ENCODE assay signal across 8 cellular contexts in genomic region chr4:55184600-55185523, GRCh38. TPM values are rescaled to one million over a fixed set of nuclear protein-coding genes. Genes with fewer than 3 reads are reported as not detected.
A peak's percentile ranks its signal among the peaks of the same experiment; 100 is the strongest.
DNase-seq lines count a peak whose midpoint lies in the region; ATAC-seq, FAIRE-seq and TF ChIP-seq lines count a peak whose summit lies in the region.

No MANE protein-coding gene starts in this region.

- H3K9me1 ChIP-seq in endothelial cell of umbilical vein (replicated peaks; ENCODE audit: control insufficient read depth, extremely low read depth, insufficient read depth, low read length): no peaks in the 10 kb centered on the region

- no peaks in the 10 kb centered on the region for H3K27me3 Mint-ChIP-seq in neural progenitor cell (ENCODE audit: insufficient read depth, low read depth)

- DNase-seq in COLO668 (lab: John Stamatoyannopoulos, UW; ENCODE audit: unreplicated experiment) (peak; percentile 22), HCT116 (ENCODE audit: low read depth, low spot score) (peak; percentile 64), endothelial cell of umbilical vein (ENCODE audit: low read depth, low spot score) (no peak), neural progenitor cell (ENCODE audit: low spot score) (no peak), GDM1 (lab: John Stamatoyannopoulos, UW) (no peak), NK-92 (lab: John Stamatoyannopoulos, UW; ENCODE audit: unreplicated experiment) (no peak), H4 (ENCODE audit: low spot score) (no peak)

- ATAC-seq in HCT116: peak; percentile 80

- TF ChIP-seq CTCF in HCT116 (IDR thresholded peaks at IDR 0.05 in 2 of 3, conservative IDR thresholded peaks at IDR 0.05 in 1 of 3; ENCODE audit: borderline replicate concordance in 1 of 3, insufficient read depth in 1 of 3, low read depth in 2 of 3, low read length in 2 of 3) (peak; percentile 53 to 79 (median 69); a peak in 5 of 6 replicates), OCI-LY1 (IDR thresholded peaks at IDR 0.05; ENCODE audit: low read length) (peak; percentile 77), endothelial cell of umbilical vein (IDR thresholded peaks at IDR 0.05; ENCODE audit: extremely low read depth in 1 of 2, insufficient read depth in 1 of 2, low read depth in 1 of 2, low read length in 2 of 2) (peak in 1 of 2 donors; percentile 30), neural progenitor cell (IDR thresholded peaks at IDR 0.05) (peak; percentile 52)

- peaks cover 3 to 8% of the 10 kb centered on the region in 2 experiments; a peak in 1 of 4 replicates for H3K36me3 ChIP-seq in HCT116 (ENCODE audit: control insufficient read depth in 1 of 2, insufficient read depth in 2 of 2, low read length in 2 of 2)
- no peaks in the 10 kb centered on the region for H3K36me3 ChIP-seq in OCI-LY1 (ENCODE audit: insufficient read depth, low read length)
- H3K36me3 ChIP-seq in endothelial cell of umbilical vein (ENCODE audit: control insufficient read depth in 2 of 2, extremely low read depth in 1 of 2, insufficient read depth in 2 of 2, low read length in 2 of 2): no peaks in the 10 kb centered on the region
- H3K36me3 ChIP-seq in neural progenitor cell: no peaks in the 10 kb centered on the region

- H3K9me3 Mint-ChIP-seq in neural progenitor cell: peaks cover 2% of the 10 kb centered on the region

- BruUV-seq in HCT116 (replicated peaks; lab: Mats Ljungman, UMichigan): no TSS peak
- no TSS peak for BruUV-seq in endothelial cell of umbilical vein (replicated peaks; lab: Mats Ljungman, UMichigan)

- no peaks in the 10 kb centered on the region for H3K9me3 ChIP-seq in HCT116 (ENCODE audit: control insufficient read depth in 1 of 2, insufficient read depth in 1 of 2, low read depth in 1 of 2, low read length in 2 of 2)
- H3K9me3 ChIP-seq in OCI-LY1 (ENCODE audit: low read length): no peaks in the 10 kb centered on the region
- H3K9me3 ChIP-seq in endothelial cell of umbilical vein (replicated peaks; ENCODE audit: control insufficient read depth, insufficient read depth, low read length): no peaks in the 10 kb centered on the region
- no peaks in the 10 kb centered on the region for H3K9me3 ChIP-seq in neural progenitor cell (ENCODE audit: low read depth)

- POLR2A ChIA-PET in HCT116 (lab: Charles Lee): interaction anchor here (0.6 to 1.6 kb wide), 3 partner anchors 9 to 15 kb away, joined by 3 to 7 read pairs (median 3); no protein-coding TSS in a partner anchor
- POLR2A ChIA-PET in endothelial cell of umbilical vein (lab: Charles Lee): interaction anchor here (0.5 to 5.3 kb wide), 5 partner anchors 11 to 67 kb away, joined by 3 to 27 read pairs (median 5); partner anchors contain the start of gene KDR

- no peaks in the 10 kb centered on the region for H3K9me2 ChIP-seq in HCT116 (ENCODE audit: insufficient read depth)
- H3K9me2 ChIP-seq in OCI-LY1 (ENCODE audit: low read depth, low read length): no peaks in the 10 kb centered on the region

- no peak overlapping the region for H3K27ac Mint-ChIP-seq in neural progenitor cell

- H3K4me2 ChIP-seq in HCT116 (ENCODE audit: low read length) (peak overlapping the region; percentile 65), OCI-LY1 (ENCODE audit: low read length) (no peak overlapping the region), endothelial cell of umbilical vein (ENCODE audit: insufficient read depth, low read length) (peak overlapping the region; percentile 32), neural progenitor cell (no peak overlapping the region)

- H3K27me3 ChIP-seq in HCT116 (ENCODE audit: insufficient read depth, low read length) (no peaks in the 10 kb centered on the region), OCI-LY1 (ENCODE audit: insufficient read depth, low read length) (no peaks in the 10 kb centered on the region), endothelial cell of umbilical vein (ENCODE audit: control insufficient read depth in 2 of 2, insufficient read depth in 2 of 2, low read length in 2 of 2) (no peaks in the 10 kb centered on the region), neural progenitor cell (no peaks in the 10 kb centered on the region)

- TF ChIP-seq POLR2A in HCT116 (IDR thresholded peaks at IDR 0.05; ENCODE audit: borderline replicate concordance, extremely low read depth, insufficient read depth, insufficient read length) (no peak), endothelial cell of umbilical vein (IDR thresholded peaks at IDR 0.05; ENCODE audit: low read depth, low read length) (no peak)

- intact Hi-C loops in HCT116 (cut with micrococcal nuclease): loop anchor here (1.0 to 10.0 kb wide), 3 partner anchors 136 to 760 kb away; partner anchors contain the start of gene CEP135
- intact Hi-C loops in endothelial cell of umbilical vein (cut with micrococcal nuclease): loop anchor here (1.0 to 10.0 kb wide), 5 partner anchors 9 to 210 kb away; partner anchors contain the start of gene KDR

- no peaks in the 10 kb centered on the region for H4K20me1 ChIP-seq in HCT116 (ENCODE audit: insufficient read depth)
- H4K20me1 ChIP-seq in OCI-LY1 (ENCODE audit: insufficient read depth, low read length): no peaks in the 10 kb centered on the region
- H4K20me1 ChIP-seq in endothelial cell of umbilical vein (replicated peaks; ENCODE audit: control insufficient read depth, extremely low read depth, insufficient read depth, low read length): no peaks in the 10 kb centered on the region
- no peaks in the 10 kb centered on the region for H4K20me1 ChIP-seq in neural progenitor cell (ENCODE audit: low read depth)

- H3K4me3 Mint-ChIP-seq in neural progenitor cell: no peak overlapping the region

- H3K4me1 Mint-ChIP-seq in neural progenitor cell: peaks cover 28% of the 10 kb centered on the region

- RAD21 ChIA-PET in HCT116 (lab: Charles Lee; ENCODE audit: low non-redundant PET in 1 of 2, low total read pairs in 2 of 2, uncharacterized antibody in 2 of 2, unreplicated experiment in 2 of 2): interaction anchor here (0.8 to 1.4 kb wide), 2 partner anchors 9 to 370 kb away, joined by 3 to 4 read pairs; no protein-coding TSS in a partner anchor

- H3K9ac ChIP-seq in HCT116 (ENCODE audit: low read length) (0 out of 2 replicates have a peak overlapping the region, but pooled peaks have one; percentile 15), OCI-LY1 (ENCODE audit: low read length) (no peak overlapping the region), endothelial cell of umbilical vein (replicated peaks; ENCODE audit: extremely low read depth, insufficient read depth, low read length) (peak overlapping the region; percentile 35), neural progenitor cell (no peak overlapping the region)

- H3K4me3 ChIP-seq in HCT116 (replicated peaks in 1 of 2; ENCODE audit: low read depth in 1 of 2, low read length in 2 of 2): peak overlapping the region in 1 of 2 experiments; percentile 17; a peak in 2 of 4 replicates
- no peak overlapping the region for H3K4me3 ChIP-seq in OCI-LY1 (ENCODE audit: low read depth, low read length, poor library complexity, severe bottlenecking)
- H3K4me3 ChIP-seq in endothelial cell of umbilical vein (replicated peaks in 1 of 3; ENCODE audit: insufficient read depth in 1 of 3, low read depth in 1 of 3, low read length in 3 of 3): no peak overlapping the region
- no peak overlapping the region for H3K4me3 ChIP-seq in neural progenitor cell

- no peaks in the 10 kb centered on the region for H3F3A ChIP-seq in OCI-LY1 (ENCODE audit: insufficient read depth, low read length)
- peaks cover 7% of the 10 kb centered on the region for H3F3A ChIP-seq in neural progenitor cell (ENCODE audit: low read depth)

- CTCF ChIA-PET in HCT116 (lab: Charles Lee) (interaction anchor here (0.5 to 3.4 kb wide), 18 partner anchors 9 to 552 kb away, joined by 3 to 31 read pairs (median 6); partner anchors contain the start of gene SRD5A3), endothelial cell of umbilical vein (lab: Charles Lee) (interaction anchor here (0.8 to 6.4 kb wide), 32 partner anchors 9 to 682 kb away, joined by 3 to 72 read pairs (median 5); partner anchors contain the start of genes KDR and SRD5A3)

- H3K4me1 ChIP-seq in HCT116 (ENCODE audit: control insufficient read depth in 1 of 2, insufficient read depth in 2 of 2, low read length in 2 of 2) (peaks cover 16 to 21% of the 10 kb centered on the region in 2 experiments), OCI-LY1 (ENCODE audit: insufficient read depth, low read length, severe bottlenecking) (no peaks in the 10 kb centered on the region), endothelial cell of umbilical vein (ENCODE audit: control insufficient read depth, extremely low read depth, insufficient read depth, low read length) (peaks cover 64% of the 10 kb centered on the region), neural progenitor cell (peaks cover 37% of the 10 kb centered on the region)

- no peak overlapping the region for H2AFZ ChIP-seq in HCT116 (ENCODE audit: low read depth, low read length, poor library complexity, severe bottlenecking)
- no peak overlapping the region for H2AFZ ChIP-seq in OCI-LY1 (ENCODE audit: low read length)
- H2AFZ ChIP-seq in endothelial cell of umbilical vein (ENCODE audit: low read depth, low read length): no peak overlapping the region
- no peak overlapping the region for H2AFZ ChIP-seq in neural progenitor cell (replicated peaks)

- no peak for FAIRE-seq in endothelial cell of umbilical vein (lab: Jason Lieb, UNC)

- dilution Hi-C loops in endothelial cell of umbilical vein (cut with MboI; ENCODE audit: extremely low pct_ligation_motif_present, low sequenced_read_pairs): no loop called here

- H3K27ac ChIP-seq in HCT116 (ENCODE audit: low read depth, low read length) (peak overlapping the region; percentile 59), OCI-LY1 (ENCODE audit: low read depth, low read length, poor library complexity, severe bottlenecking) (no peak overlapping the region), endothelial cell of umbilical vein (ENCODE audit: insufficient read depth, low read depth, low read length) (peak overlapping the region; percentile 63), neural progenitor cell (no peak overlapping the region)

- TF ChIP-seq RAD21 in HCT116 (IDR thresholded peaks at IDR 0.05; ENCODE audit: low read depth): peak; percentile 56

- H3K79me2 ChIP-seq in HCT116 (ENCODE audit: insufficient read depth, low read length) (no peaks in the 10 kb centered on the region), OCI-LY1 (ENCODE audit: insufficient read depth, low read length) (no peaks in the 10 kb centered on the region), endothelial cell of umbilical vein (ENCODE audit: control insufficient read depth, insufficient read depth, low read length) (no peaks in the 10 kb centered on the region), neural progenitor cell (ENCODE audit: low read depth) (no peaks in the 10 kb centered on the region)

- no peaks in the 10 kb centered on the region for H3K36me3 Mint-ChIP-seq in neural progenitor cell

RNA-seq across cellular contexts. Expression of gene KDR, which starts 59.5 kb away (rescaled TPM):
- 0.52 TPM for total RNA-seq in HCT116 (2021; ENCODE audit: unreplicated experiment)
- polyA plus RNA-seq in HCT116 (2012): 0.10 and 0.15 TPM in 2 replicates
- 139 and 145 TPM in 2 replicates for total RNA-seq in endothelial cell of umbilical vein
- polyA plus RNA-seq in endothelial cell of umbilical vein: 65.8 and 80.5 TPM in 2 replicates
- polyA plus RNA-seq in endothelial cell of umbilical vein (2011; cell fraction: cytosol; rRNA removed): 64.9 TPM in 2 replicates
- 157 and 176 TPM in 2 replicates for polyA plus RNA-seq in endothelial cell of umbilical vein (2011; cell fraction: nucleus; rRNA removed)
- polyA plus RNA-seq in endothelial cell of umbilical vein (2012): 59.2 and 89.6 TPM in 2 replicates
- 280 and 307 TPM in 2 replicates for polyA minus RNA-seq in endothelial cell of umbilical vein
- polyA minus RNA-seq in endothelial cell of umbilical vein (2011; cell fraction: cytosol; rRNA and poly(A)+ RNA removed): not detected
- polyA minus RNA-seq in endothelial cell of umbilical vein (2011; cell fraction: nucleus; rRNA and poly(A)+ RNA removed): 133 and 202 TPM in 2 replicates
- total RNA-seq in neural progenitor cell (ENCODE audit: low replicate concordance): 2.4 and 2.7 TPM in 2 replicates
- total RNA-seq in H4 (2014; rRNA removed; shearing (Covaris generic)): not detected in 2 replicates

Comparison
In these comparisons a context has a peak if more than half of its experiments do, and no peak if none do; other contexts are left out.
1. DNase-seq: peak in COLO668 (single experiment) and HCT116 (single experiment); none in endothelial cell of umbilical vein (single experiment), neural progenitor cell (single experiment), GDM1 (single experiment), NK-92 (single experiment) and H4 (single experiment).
2. H3K27ac ChIP-seq: peak in HCT116 (single experiment) and endothelial cell of umbilical vein (single experiment); none in OCI-LY1 (single experiment) and neural progenitor cell (single experiment).
3. H3K4me2 ChIP-seq: peak in HCT116 (single experiment) and endothelial cell of umbilical vein (single experiment); none in OCI-LY1 (single experiment) and neural progenitor cell (single experiment).
4. H3K9ac ChIP-seq: peak in HCT116 (single experiment) and endothelial cell of umbilical vein (single experiment); none in OCI-LY1 (single experiment) and neural progenitor cell (single experiment).
5. RNA of gene KDR, which starts 59.5 kb away (total RNA-seq): 139 to 145 TPM in endothelial cell of umbilical vein; 2.4 to 2.7 TPM in neural progenitor cell, 0.52 TPM in HCT116 (single experiment) and not detected in H4; every median in the first group is over 10 times any median in the second.